In the genomic region with DNA sequence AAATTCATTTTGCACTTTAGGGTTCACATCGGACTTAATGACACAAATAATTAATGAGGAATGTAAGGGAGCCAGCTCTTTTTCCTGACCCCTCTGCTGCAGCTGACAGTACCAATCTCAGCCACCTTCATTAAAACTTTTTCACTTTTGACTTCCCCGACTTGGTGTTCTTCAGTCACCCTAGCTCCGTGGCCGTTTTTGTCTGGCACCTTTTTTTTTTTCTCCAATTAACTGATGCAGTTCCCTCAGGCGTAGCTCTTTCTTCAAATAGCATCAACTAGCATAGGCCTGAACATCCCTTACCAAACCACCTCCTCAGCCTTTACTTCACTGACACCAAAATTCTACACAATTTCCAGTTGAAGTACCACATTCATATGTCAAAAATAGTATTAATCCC, we compare ENCODE assay signal across 9 cellular contexts.
"Had no signal": no experiment of that assay in that cellular context is flagged by ENCODE, and none has a peak within 500 bp of the region (broad histone marks: within the 10 kb centered on the region; RNA-seq: fewer than 3 reads in every experiment).

No MANE protein-coding gene starts in this region.

- ATAC-seq: GM23338, HCT116 had no signal

- H3K4me3 ChIP-seq: GM23338, HAP-1 had no signal

- H3K9me3 ChIP-seq: HAP-1 had no signal

- H3K36me3 ChIP-seq: HAP-1 had no signal

- H3K4me2 ChIP-seq: GM23338 had no signal

- H2AFZ ChIP-seq: GM23338 had no signal

- DNase-seq: GOT3, H7, H9, HFFc6 had no signal

- FAIRE-seq: H1, H54 had no signal

- H3K4me1 ChIP-seq: HAP-1 had no signal
